In the genomic region with DNA sequence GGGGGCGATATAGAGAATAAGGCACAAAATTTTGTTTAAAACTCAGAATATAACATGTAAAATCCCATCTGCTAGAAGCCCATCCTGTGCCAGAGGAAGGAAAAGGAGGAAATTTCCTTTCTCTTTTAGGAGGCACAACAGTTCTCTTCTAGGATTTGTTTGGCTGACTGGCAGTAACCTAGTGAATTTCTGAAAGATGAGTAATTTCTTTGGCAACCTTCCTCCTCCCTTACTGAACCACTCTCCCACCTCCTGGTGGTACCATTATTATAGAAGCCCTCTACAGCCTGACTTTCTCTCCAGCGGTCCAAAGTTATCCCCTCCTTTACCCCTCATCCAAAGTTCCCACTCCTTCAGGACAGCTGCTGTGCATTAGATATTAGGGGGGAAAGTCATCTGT, we compare ENCODE assay signal across 11 cellular contexts. TPM values are rescaled to one million over a fixed set of nuclear protein-coding genes. Genes with fewer than 3 reads are reported as not detected.
DNase-seq lines count a peak whose midpoint lies in the region; ATAC-seq and TF ChIP-seq lines count a peak whose summit lies in the region.
"Had no signal": no experiment of that assay in that cellular context is flagged by ENCODE, and none has a peak within 500 bp of the region (broad histone marks: within the 10 kb centered on the region; RNA-seq: fewer than 3 reads in every experiment).

No MANE protein-coding gene starts in this region.

- no peaks in the 10 kb centered on the region for H3K36me3 ChIP-seq in ascending aorta

- in situ Hi-C loops in ACHN (cut with HindIII; ENCODE audit: low pct_ligation_motif_present, low pct_unique_long_range_greater_than_20kb, low sequenced_read_pairs): no loop called here

- peaks cover 0 to 3% of the 10 kb centered on the region in 2 donors for H3K4me1 ChIP-seq in ascending aorta

- no peaks in the 10 kb centered on the region for H3K9me3 ChIP-seq in ascending aorta

- TF ChIP-seq CTCF in HFF-Myc (IDR thresholded peaks at IDR 0.05; ENCODE audit: low read depth, low read length, missing control alignments) (peak; percentile 3), ascending aorta (IDR thresholded peaks at IDR 0.05) (no peak)

- DNase-seq in ACHN: peak; percentile 76
- DNase-seq in HFF-Myc (ENCODE audit: extremely low read depth, low read depth): no peak
- no peak for DNase-seq in ascending aorta (ENCODE audit: low spot score in 2 of 2)
- peak; percentile 64 for DNase-seq in glomerular visceral epithelial cell (ENCODE audit: extremely low spot score)
- no peak for DNase-seq in NCI-H2107 treated with DMSO at 0.1 percent for 48 hours (lab: John Stamatoyannopoulos, UW; ENCODE audit: unreplicated experiment)
- no peak for DNase-seq in cerebellum (ENCODE audit: low spot score)
- no peak for DNase-seq in midbrain (lab: John Stamatoyannopoulos, UW)
- DNase-seq: activated CD8-positive, alpha-beta memory T cell treated with anti-CD3 and anti-CD28 coated beads for 24 hours; NCI-H2081; OCI-M1 had no signal

- intact Hi-C loops in ascending aorta (cut with DNase I): loop anchor here (10.0 kb wide), 3 partner anchors 307 to 427 kb away; a partner anchor contains a TSS

- H3K27ac ChIP-seq in ascending aorta: peak overlapping the region; percentile 5 to 44

- no peak overlapping the region for H3K4me3 ChIP-seq in HFF-Myc (replicated peaks; ENCODE audit: low read depth, low read length)
- H3K4me3 ChIP-seq in ascending aorta: no peak overlapping the region

- no peak for ATAC-seq in GM21786 (IDR thresholded peaks at IDR 0.05; ENCODE audit: unreplicated experiment)

- H3K27me3 ChIP-seq in ascending aorta: no peaks in the 10 kb centered on the region

RNA-seq across cellular contexts. Expression of a gene that starts 18.3 kb away (rescaled TPM):
- total RNA-seq in ascending aorta: 21.3 TPM
- 26.3 TPM for total RNA-seq in cerebellum

Comparison
In these comparisons a context has a peak if more than half of its experiments do, and no peak if none do; other contexts are left out.
1. DNase-seq: peak in ACHN (single experiment) and glomerular visceral epithelial cell (single experiment); none in HFF-Myc (single experiment), ascending aorta (0 of 2), NCI-H2107 treated with DMSO at 0.1 percent for 48 hours (single experiment), cerebellum (single experiment) and midbrain (single experiment).